In genomic region chr11:118918128-118918685, GRCh38 we compare ENCODE assay signal across 9 cellular contexts. TPM values are rescaled to one million over a fixed set of nuclear protein-coding genes. Genes with fewer than 3 reads are reported as not detected.
A peak's percentile ranks its signal among the peaks of the same experiment; 100 is the strongest.
DNase-seq lines count a peak whose midpoint lies in the region; ATAC-seq, FAIRE-seq and TF ChIP-seq lines count a peak whose summit lies in the region.
"Had no signal": no experiment of that assay in that cellular context is flagged by ENCODE, and none has a peak within 500 bp of the region (broad histone marks: within the 10 kb centered on the region; RNA-seq: fewer than 3 reads in every experiment).

No MANE protein-coding gene starts in this region.

- TF ChIP-seq POLR2A in lower leg skin (IDR thresholded peaks at IDR 0.05): no peak
- no peak for TF ChIP-seq POLR2A in GM12892 (IDR thresholded peaks at IDR 0.05; ENCODE audit: low read depth, low read length)

- H3K27ac Mint-ChIP-seq in activated CD8-positive, alpha-beta memory T cell treated with anti-CD3 and anti-CD28 coated beads, Interleukin-2, amount 10 ng/mL, durations not matched to agents 7 days and 5 days: peak overlapping the region; percentile 93

- CTCF ChIA-PET in activated CD8-positive, alpha-beta memory T cell treated with anti-CD3 and anti-CD28 coated beads, Interleukin-2, amount 10 ng/mL, durations not matched to agents 7 days and 5 days (lab: Charles Lee): no interaction called here

- H3K4me1 ChIP-seq in thymus (ENCODE audit: control insufficient read depth, insufficient read depth, low read length): peaks cover 76% of the 10 kb centered on the region

- peaks cover 2% of the 10 kb centered on the region for H3K36me3 Mint-ChIP-seq in activated CD8-positive, alpha-beta memory T cell treated with anti-CD3 and anti-CD28 coated beads, Interleukin-2, amount 10 ng/mL, durations not matched to agents 7 days and 5 days

- ATAC-seq in activated CD8-positive, alpha-beta memory T cell treated with anti-CD3 and anti-CD28 coated beads, Interleukin-2, amount 10 ng/mL, durations not matched to agents 7 days and 5 days: no peak
- no peak for ATAC-seq in GM21529 (IDR thresholded peaks at IDR 0.05; ENCODE audit: unreplicated experiment)

- TF ChIP-seq CTCF in lower leg skin (IDR thresholded peaks at IDR 0.05): peak in 1 of 3 donors; percentile 68

- H3K27me3 Mint-ChIP-seq in activated CD8-positive, alpha-beta memory T cell treated with anti-CD3 and anti-CD28 coated beads, Interleukin-2, amount 10 ng/mL, durations not matched to agents 7 days and 5 days: no peaks in the 10 kb centered on the region

- peaks cover 88% of the 10 kb centered on the region for H3K4me1 Mint-ChIP-seq in activated CD8-positive, alpha-beta memory T cell treated with anti-CD3 and anti-CD28 coated beads, Interleukin-2, amount 10 ng/mL, durations not matched to agents 7 days and 5 days

- DNase-seq in activated CD8-positive, alpha-beta memory T cell treated with anti-CD3 and anti-CD28 coated beads, Interleukin-2, amount 10 ng/mL, durations not matched to agents 7 days and 5 days: peak; percentile 55
- DNase-seq in activated CD8-positive, alpha-beta memory T cell treated with anti-CD3 and anti-CD28 coated beads, Interleukin-2, amount 50 U/mL, for 48 hours: no peak
- peak; percentile 86 to 95 for DNase-seq in lower leg skin (ENCODE audit: low spot score in 2 of 2)
- DNase-seq in GM12892 (ENCODE audit: insufficient read length): no peak

- no peak overlapping the region for H3K4me3 ChIP-seq in lower leg skin (ENCODE audit: low read depth, poor library complexity, severe bottlenecking)
- H3K4me3 ChIP-seq in thymus (ENCODE audit: low read length): no peak overlapping the region

- H3K4me3 Mint-ChIP-seq in activated CD8-positive, alpha-beta memory T cell treated with anti-CD3 and anti-CD28 coated beads, Interleukin-2, amount 10 ng/mL, durations not matched to agents 7 days and 5 days: peak overlapping the region; percentile 65

- H3K27me3 ChIP-seq in thymus (ENCODE audit: control insufficient read depth, insufficient read depth): no peaks in the 10 kb centered on the region

- H3K9me3 Mint-ChIP-seq in activated CD8-positive, alpha-beta memory T cell treated with anti-CD3 and anti-CD28 coated beads, Interleukin-2, amount 10 ng/mL, durations not matched to agents 7 days and 5 days (ENCODE audit: low read depth): no peaks in the 10 kb centered on the region

- intact Hi-C loops in lower leg skin (cut with DNase I; ENCODE audit: low total_unique reads): no loop called here

- no peak for FAIRE-seq in GM12892 (lab: Jason Lieb, UNC)

- H3K36me3 ChIP-seq in thymus (ENCODE audit: control insufficient read depth, insufficient read depth): peaks cover 9% of the 10 kb centered on the region

- H3K27ac ChIP-seq in cingulate gyrus (ENCODE audit: low read depth, low read length): peak overlapping the region; percentile 81
- peak overlapping the region; percentile 84 for H3K27ac ChIP-seq in thymus (ENCODE audit: low read depth)

- 2% methylated on average over 14 of the region's 14 CpGs for WGBS in lower leg skin, 2 donors
- WGBS in thymus: 74% methylated on average over 14 of the region's 14 CpGs

- no peaks in the 10 kb centered on the region for H3K9me3 ChIP-seq in thymus (ENCODE audit: control insufficient read depth)

TF ChIP-seq in PFSK-1, 5 proteins besides CTCF, POLR2A, EP300 and RAD21:
- no peak for TF ChIP-seq REST (IDR thresholded peaks at IDR 0.05; ENCODE audit: insufficient read depth in 1 of 2, low read depth in 2 of 2, low read length in 2 of 2)
- TF ChIP-seq SIN3A (IDR thresholded peaks at IDR 0.05; ENCODE audit: borderline replicate concordance, insufficient read depth, low read length): 0 out of 2 replicates have a peak, but pooled peaks have one; percentile 62
- peak; percentile 43; the same call in 1 of the 2 replicates for TF ChIP-seq POLR2AphosphoS5 (IDR thresholded peaks at IDR 0.05; ENCODE audit: low read depth, low read length)
- TF ChIP-seq TAF1 (IDR thresholded peaks at IDR 0.05; ENCODE audit: borderline replicate concordance, insufficient read depth, low read length): peak; percentile 54; the same call in 1 of the 2 replicates
- no peak for TF ChIP-seq FOXP2 (optimal IDR thresholded peaks at IDR 0.05; ENCODE audit: borderline replicate concordance, extremely low read depth, extremely low read length, insufficient read depth)

RNA-seq across cellular contexts. Expression of gene BCL9L, which starts 7.5 kb away (rescaled TPM):
- total RNA-seq in activated CD8-positive, alpha-beta memory T cell treated with anti-CD3 and anti-CD28 coated beads, Interleukin-2, amount 10 ng/mL, durations not matched to agents 7 days and 5 days: 10 to 100 TPM; 33.9 to 44.0 TPM
- 32.5 TPM for polyA plus RNA-seq in PFSK-1 (2012; ENCODE audit: insufficient read length, low read depth)
- total RNA-seq in lower leg skin: 10 to 100 TPM; 34.5 to 59.4 (median 45.8) TPM
- 14.0 TPM for polyA plus RNA-seq in thymus
- 3.1 TPM for polyA plus RNA-seq in GM12892 (2012; ENCODE audit: missing spikeins)

RNA-seq across cellular contexts. Expression of gene CXCR5, which starts 34.5 kb away (rescaled TPM):
- total RNA-seq in activated CD8-positive, alpha-beta memory T cell treated with anti-CD3 and anti-CD28 coated beads, Interleukin-2, amount 10 ng/mL, durations not matched to agents 7 days and 5 days: under 1 TPM in 1 of 2 experiments, not detected in 1; 0.30 TPM
- polyA plus RNA-seq in PFSK-1 (2012; ENCODE audit: insufficient read length, low read depth): not detected
- total RNA-seq in lower leg skin: not detected
- polyA plus RNA-seq in thymus: 1.3 TPM
- 2.1 TPM for polyA plus RNA-seq in GM12892 (2012; ENCODE audit: missing spikeins)
- total RNA-seq: glomerular endothelial cell had no signal

RNA-seq across cellular contexts. Expression of gene UPK2, which starts 37.9 kb away (rescaled TPM):
- not detected for total RNA-seq in activated CD8-positive, alpha-beta memory T cell treated with anti-CD3 and anti-CD28 coated beads, Interleukin-2, amount 10 ng/mL, durations not matched to agents 7 days and 5 days
- not detected for polyA plus RNA-seq in PFSK-1 (2012; ENCODE audit: insufficient read length, low read depth)
- not detected for total RNA-seq in lower leg skin
- polyA plus RNA-seq in thymus: 2.9 TPM
- polyA plus RNA-seq in GM12892 (2012; ENCODE audit: missing spikeins): 1.5 TPM
- total RNA-seq: glomerular endothelial cell had no signal

RNA-seq across cellular contexts. Expression of gene FOXR1, which starts 53.4 kb away (rescaled TPM):
- not detected for total RNA-seq in activated CD8-positive, alpha-beta memory T cell treated with anti-CD3 and anti-CD28 coated beads, Interleukin-2, amount 10 ng/mL, durations not matched to agents 7 days and 5 days
- not detected for polyA plus RNA-seq in PFSK-1 (2012; ENCODE audit: insufficient read length, low read depth)
- not detected for total RNA-seq in lower leg skin
- polyA plus RNA-seq in thymus: not detected
- not detected for polyA plus RNA-seq in GM12892 (2012; ENCODE audit: missing spikeins)
- total RNA-seq: glomerular endothelial cell had no signal

Comparison
In these comparisons a context has a peak if more than half of its experiments do, and no peak if none do; other contexts are left out.
1. DNase-seq: peak in activated CD8-positive, alpha-beta memory T cell treated with anti-CD3 and anti-CD28 coated beads, Interleukin-2, amount 10 ng/mL, durations not matched to agents 7 days and 5 days (single experiment) and lower leg skin (2 of 2); none in activated CD8-positive, alpha-beta memory T cell treated with anti-CD3 and anti-CD28 coated beads, Interleukin-2, amount 50 U/mL, for 48 hours (single experiment) and GM12892 (single experiment).